Comparison of ENCODE assay signal across 8 cellular contexts in genomic region chrX:119467842-119468185, GRCh38. TPM values are rescaled to one million over a fixed set of nuclear protein-coding genes. Genes with fewer than 3 reads are reported as not detected.
DNase-seq lines count a peak whose midpoint lies in the region; ATAC-seq and TF ChIP-seq lines count a peak whose summit lies in the region.

No MANE protein-coding gene starts in this region.

- TF ChIP-seq CTCF in GM06990 (IDR thresholded peaks at IDR 0.05; ENCODE audit: insufficient read depth, low read length, poor library complexity, severe bottlenecking) (no peak), Peyer's patch (IDR thresholded peaks at IDR 0.05) (no peak), progenitor cell of endocrine pancreas (IDR thresholded peaks at IDR 0.05; ENCODE audit: unreplicated experiment) (no peak)

- peaks cover 3% of the 10 kb centered on the region; the same call in 1 of the 2 replicates for H3K36me3 ChIP-seq in GM06990 (ENCODE audit: control insufficient read depth, insufficient read depth, low read length)
- H3K36me3 ChIP-seq in Peyer's patch, result peaks cover 0 to 20% (median 0%) of the 10 kb centered on the region in 3 donors
- peaks cover 0 to 4% of the 10 kb centered on the region in 2 donors for H3K36me3 ChIP-seq in esophagus (ENCODE audit: control insufficient read depth in 2 of 2, insufficient read depth in 2 of 2, low read length in 1 of 2)

- no peaks in the 10 kb centered on the region for H3K27me3 ChIP-seq in GM06990 (replicated peaks; ENCODE audit: control insufficient read depth, insufficient read depth, low read length)
- no peaks in the 10 kb centered on the region for H3K27me3 ChIP-seq in Peyer's patch
- H3K27me3 ChIP-seq in esophagus (ENCODE audit: control insufficient read depth in 1 of 2, insufficient read depth in 2 of 2, low read length in 2 of 2), result peaks cover 0 to 2% of the 10 kb centered on the region in 2 donors

- TF ChIP-seq POLR2A in Peyer's patch (IDR thresholded peaks at IDR 0.05), result no peak

- no peaks in the 10 kb centered on the region for H3K9me3 ChIP-seq in Peyer's patch
- no peaks in the 10 kb centered on the region for H3K9me3 ChIP-seq in esophagus (ENCODE audit: control insufficient read depth in 2 of 2, insufficient read depth in 1 of 2, low read depth in 1 of 2, low read length in 1 of 2)

- peaks cover 5% of the 10 kb centered on the region for H3K9me3 Mint-ChIP-seq in progenitor cell of endocrine pancreas (ENCODE audit: low read depth)

- H3K27ac ChIP-seq in Peyer's patch (peak overlapping the region; percentile 92 to 100 (median 96)), esophagus (ENCODE audit: low read depth in 2 of 2, low read length in 1 of 2) (peak overlapping the region; percentile 47 to 65)

- H3K36me3 Mint-ChIP-seq in progenitor cell of endocrine pancreas (ENCODE audit: insufficient read depth), result no peaks in the 10 kb centered on the region

- ATAC-seq in GM19328 (IDR thresholded peaks at IDR 0.05; ENCODE audit: unreplicated experiment), result no peak
- no peak for ATAC-seq in GM21526 (IDR thresholded peaks at IDR 0.05; ENCODE audit: low FRiP score, unreplicated experiment)

- DNase-seq in GM06990 (ENCODE audit: extremely low read depth, insufficient read length) (no peak), Peyer's patch (no peak), progenitor cell of endocrine pancreas (ENCODE audit: low spot score, unreplicated experiment) (no peak), NOMO-1 treated with DMSO at 0.1 percent for 48 hours (lab: John Stamatoyannopoulos, UW; ENCODE audit: unreplicated experiment) (no peak), dermis blood vessel endothelial cell (no peak)

- WGBS in esophagus, 2 donors, result 14 to 39% methylated on average over 8 of the region's 8 CpGs

- no peak overlapping the region for H3K27ac Mint-ChIP-seq in progenitor cell of endocrine pancreas

- H3K4me3 ChIP-seq in GM06990 (replicated peaks; ENCODE audit: low read depth, low read length), result peak overlapping the region; percentile 54
- H3K4me3 ChIP-seq in Peyer's patch, result peak overlapping the region; percentile 60 to 94 (median 74)
- H3K4me3 ChIP-seq in esophagus (ENCODE audit: low read depth in 1 of 2, low read length in 2 of 2), result peak overlapping the region; percentile 32 to 57

- peaks cover 2% of the 10 kb centered on the region for H3K4me1 Mint-ChIP-seq in progenitor cell of endocrine pancreas (ENCODE audit: low read depth)

- no peaks in the 10 kb centered on the region for H3K27me3 Mint-ChIP-seq in progenitor cell of endocrine pancreas

- peak overlapping the region; percentile 86 for H3K4me3 Mint-ChIP-seq in progenitor cell of endocrine pancreas (ENCODE audit: low read depth)

- H3K4me1 ChIP-seq in Peyer's patch (no peaks in the 10 kb centered on the region), esophagus (ENCODE audit: control insufficient read depth in 2 of 2, insufficient read depth in 2 of 2, low read length in 1 of 2) (no peaks in the 10 kb centered on the region)

RNA-seq across cellular contexts. Expression of gene SLC25A5, which starts 0.4 kb away (rescaled TPM):
- total RNA-seq in Peyer's patch, result 1,000 to 10,000 TPM in 1 of 4 donors, 100 to 1,000 TPM in 3; 366 to 1,287 (median 800) TPM
- polyA plus RNA-seq in esophagus, result 100 to 1,000 TPM; 103 to 517 TPM
- total RNA-seq in progenitor cell of endocrine pancreas, result 224 and 225 TPM in 2 replicates
- 221 and 297 TPM in 2 replicates for total RNA-seq in dermis blood vessel endothelial cell
